ENCODE assay signal across 9 cellular contexts in genomic region chr5:10577371-10578291, GRCh38. TPM values are rescaled to one million over a fixed set of nuclear protein-coding genes. Genes with fewer than 3 reads are reported as not detected.
DNase-seq lines count a peak whose midpoint lies in the region; ATAC-seq and TF ChIP-seq lines count a peak whose summit lies in the region.
"Had no signal": no experiment of that assay in that cellular context is flagged by ENCODE, and none has a peak within 500 bp of the region (broad histone marks: within the 10 kb centered on the region; RNA-seq: fewer than 3 reads in every experiment).

No MANE protein-coding gene starts in this region.

- H3K4me1 Mint-ChIP-seq in type B pancreatic cell (ENCODE audit: unreplicated experiment) = peaks cover 10% of the 10 kb centered on the region

- no peaks in the 10 kb centered on the region for H3K27me3 Mint-ChIP-seq in type B pancreatic cell
- H3K27me3 Mint-ChIP-seq: activated naive CD8-positive, alpha-beta T cell had no signal

- no peak overlapping the region for H3K27ac Mint-ChIP-seq in type B pancreatic cell
- H3K27ac Mint-ChIP-seq: activated naive CD8-positive, alpha-beta T cell had no signal

- TF ChIP-seq CTCF in type B pancreatic cell (conservative IDR thresholded peaks at IDR 0.05) = no peak

- H3K4me3 Mint-ChIP-seq in type B pancreatic cell = no peak overlapping the region

- H3K9me3 Mint-ChIP-seq in type B pancreatic cell = no peaks in the 10 kb centered on the region

- no peaks in the 10 kb centered on the region for H3K36me3 Mint-ChIP-seq in type B pancreatic cell

- ATAC-seq in HG03432 (IDR thresholded peaks at IDR 0.05; ENCODE audit: unreplicated experiment) (peak; percentile 40), esophagus mucosa (peak; percentile 37)

- peak; percentile 56 for DNase-seq in activated CD8-positive, alpha-beta memory T cell treated with anti-CD3 and anti-CD28 coated beads for 24 hours
- DNase-seq in activated CD8-positive, alpha-beta memory T cell treated with anti-CD3 and anti-CD28 coated beads, Interleukin-2, amount 50 U/mL, for 4 hours = no peak
- DNase-seq in type B pancreatic cell (ENCODE audit: extremely low spot score, unreplicated experiment) (peak; percentile 48), LoVo (ENCODE audit: low spot score) (no peak), KG1 (lab: John Stamatoyannopoulos, UW) (no peak)
- DNase-seq in stimulated activated CD4-positive, alpha-beta T cell treated with anti-CD3 and anti-CD28 coated beads, Interleukin-1b, Interleukin-23, amount 100 ng/mL, for 48 hours = no peak

RNA-seq across cellular contexts. Expression of gene ANKRD33B, which starts 13.8 kb away (rescaled TPM):
- total RNA-seq in esophagus mucosa = 0.68 TPM
- 3.4 and 5.4 TPM in 2 replicates for total RNA-seq in type B pancreatic cell (ENCODE audit: low replicate concordance)

Comparison
In these comparisons a context has a peak if more than half of its experiments do, and no peak if none do; other contexts are left out.
1. DNase-seq: peak in activated CD8-positive, alpha-beta memory T cell treated with anti-CD3 and anti-CD28 coated beads for 24 hours (single experiment) and type B pancreatic cell (single experiment); none in activated CD8-positive, alpha-beta memory T cell treated with anti-CD3 and anti-CD28 coated beads, Interleukin-2, amount 50 U/mL, for 4 hours (single experiment), LoVo (single experiment), stimulated activated CD4-positive, alpha-beta T cell treated with anti-CD3 and anti-CD28 coated beads, Interleukin-1b, Interleukin-23, amount 100 ng/mL, for 48 hours (single experiment) and KG1 (single experiment).